ENCODE assay signal across 30 cellular contexts in genomic region chr10:105644559-105644958, GRCh38.
"Had no signal": no experiment of that assay in that cellular context is flagged by ENCODE, and none has a peak within 500 bp of the region (broad histone marks: within the 10 kb centered on the region; RNA-seq: fewer than 3 reads in every experiment).

No MANE protein-coding gene starts in this region.

- H3K9me3 ChIP-seq: ascending aorta, breast epithelium had no signal

- H3K27me3 ChIP-seq: ascending aorta, brain microvascular endothelial cell, breast epithelium had no signal

- H3K27ac ChIP-seq: ascending aorta, brain microvascular endothelial cell, breast epithelium, VCaP had no signal

- H3K4me1 ChIP-seq: ascending aorta, breast epithelium had no signal

- H3K4me3 ChIP-seq: ascending aorta had no signal

- H3K36me3 ChIP-seq: ascending aorta, brain microvascular endothelial cell, breast epithelium had no signal

- DNase-seq: activated B cell treated with CpG ODN at 0.5 μM for 24 hours; activated CD4-positive, alpha-beta memory T cell treated with anti-CD3 and anti-CD28 coated beads for 36 hours; activated CD4-positive, alpha-beta T cell treated with anti-CD3 and anti-CD28 coated beads for 4 hours; activated CD4-positive, alpha-beta T cell treated with anti-CD3 and anti-CD28 coated beads, Interleukin-2, amount 10 ng/mL, durations not matched to agents 24 days and 14 days; activated CD4-positive, alpha-beta T cell treated with anti-CD3 and anti-CD28 coated beads, Interleukin-2, amount 50 U/mL, for 1 hour; activated CD4-positive, alpha-beta T cell treated with anti-CD3 and anti-CD28 coated beads, Interleukin-2, amount 50 U/mL, for 4 hours; activated CD4-positive, CD25-positive, alpha-beta regulatory T cell treated with anti-CD3 and anti-CD28 coated beads, Interleukin-2, amount 50 U/mL, for 72 hours; activated CD8-positive, alpha-beta memory T cell treated with anti-CD3 and anti-CD28 coated beads, Interleukin-2, amount 50 U/mL, for 4 hours; activated CD8-positive, alpha-beta T cell treated with anti-CD3 and anti-CD28 coated beads for 36 hours; activated effector memory CD4-positive, alpha-beta T cell treated with anti-CD3 and anti-CD28 coated beads, Interleukin-2, amount 50 U/mL, for 16 hours; activated gamma-delta T cell treated with Interleukin-2 at 50 U/mL for 16 hours; activated naive CD4-positive, alpha-beta T cell; activated naive CD4-positive, alpha-beta T cell treated with anti-CD3 and anti-CD28 coated beads, Interleukin-2, amount 10 ng/mL, durations not matched to agents 7 days and 5 days; activated naive CD8-positive, alpha-beta T cell treated with anti-CD3 and anti-CD28 coated beads, Interleukin-2, amount 10 ng/mL, durations not matched to agents 7 days and 5 days; activated naive CD8-positive, alpha-beta T cell treated with anti-CD3 and anti-CD28 coated beads, Interleukin-2, amount 50 U/mL, for 24 hours; activated T-cell treated with anti-CD3 and anti-CD28 coated beads for 4 hours; activated T-cell treated with anti-CD3 and anti-CD28 coated beads, Interleukin-2, amount 50 U/mL, for 1 hour; activated T-cell treated with anti-CD3 and anti-CD28 coated beads, Interleukin-2, amount 50 U/mL, for 4 hours; activated T-cell treated with anti-CD3 and anti-CD28 coated beads, Interleukin-2, amount 50 U/mL, for 72 hours; amygdala; anterior cingulate cortex; brain microvascular endothelial cell; central memory CD4-positive, alpha-beta T cell; T-cell; T-helper 17 cell had no signal

- FAIRE-seq: TTC549 had no signal

- ATAC-seq: activated CD8-positive, alpha-beta T cell treated with anti-CD3 and anti-CD28 coated beads for 36 hours; activated naive CD8-positive, alpha-beta T cell treated with anti-CD3 and anti-CD28 coated beads, Interleukin-2, amount 50 U/mL, for 24 hours; activated T-cell treated with anti-CD3 and anti-CD28 coated beads, Interleukin-2, amount 50 U/mL, for 4 hours; activated T-cell treated with anti-CD3 and anti-CD28 coated beads, Interleukin-2, amount 50 U/mL, for 72 hours; activated T-helper 17 cell treated with anti-CD3 and anti-CD28 coated beads, Interleukin-2, amount 50 U/mL, for 72 hours; T-cell; T-helper 17 cell had no signal
